Comparison of ENCODE assay signal across 25 cellular contexts in the genomic region with DNA sequence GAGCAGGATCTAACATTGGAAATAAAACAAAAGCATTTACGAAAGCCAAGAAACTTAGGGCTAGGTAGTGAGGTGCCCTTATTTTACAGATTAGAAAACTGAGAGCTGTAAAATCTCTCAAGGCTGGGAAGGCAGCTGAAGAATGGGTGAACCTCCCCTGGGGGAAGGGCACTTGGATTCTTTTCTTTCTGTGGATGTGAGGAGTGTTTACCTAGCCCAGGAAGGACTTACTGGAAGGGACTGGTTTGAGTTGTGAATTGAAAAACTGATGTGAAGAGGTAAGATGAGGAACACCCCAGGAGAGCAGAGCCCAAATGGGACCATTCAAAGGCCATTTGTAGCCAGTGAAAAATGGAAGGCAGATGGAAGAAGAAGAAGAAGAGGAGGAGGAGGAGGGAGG.
"Had no signal": no experiment of that assay in that cellular context is flagged by ENCODE, and none has a peak within 500 bp of the region (broad histone marks: within the 10 kb centered on the region; RNA-seq: fewer than 3 reads in every experiment).

No MANE protein-coding gene starts in this region.

- H3K27me3 ChIP-seq: colonic mucosa, hepatocyte, right lobe of liver, tibial artery, upper lobe of left lung, uterus had no signal

- H3K9me3 Mint-ChIP-seq: stimulated activated effector memory CD8-positive, alpha-beta T cell treated with anti-CD3 and anti-CD28 coated beads, Interleukin-12 subunit alpha, Interleukin-12 subunit beta, amount 100 ng/mL, for 72 hours had no signal

- H3K4me2 ChIP-seq: hepatocyte had no signal

- H3K4me3 ChIP-seq: colonic mucosa, hepatocyte, prostate gland, right lobe of liver, tibial artery, upper lobe of left lung, uterus had no signal

- H3K9me3 ChIP-seq: colonic mucosa, prostate gland, right lobe of liver, tibial artery, upper lobe of left lung, uterus had no signal

- H2AFZ ChIP-seq: hepatocyte, parathyroid adenoma had no signal

- H3K36me3 Mint-ChIP-seq: memory B cell; mesothelial cell of epicardium; natural killer cell; stimulated activated effector memory CD8-positive, alpha-beta T cell treated with anti-CD3 and anti-CD28 coated beads, Interleukin-12 subunit alpha, Interleukin-12 subunit beta, amount 100 ng/mL, for 72 hours had no signal

- H3K9ac ChIP-seq: parathyroid adenoma had no signal

- DNase-seq: colonic mucosa; dermis blood vessel endothelial cell; effector CD4-positive, alpha-beta T cell; endodermal cell; erythroblast; foreskin melanocyte; head of caudate nucleus; kidney glomerular epithelial cell; natural killer cell; occipital lobe; retina; right lobe of liver; stimulated activated CD4-positive, alpha-beta T cell treated with anti-CD3 and anti-CD28 coated beads, Interleukin-4, amount 100 ng/mL, for 1 hour; stimulated activated CD8-positive, alpha-beta memory T cell treated with anti-CD3 and anti-CD28 coated beads, Interleukin-4, amount 100 ng/mL, for 48 hours; stimulated activated naive CD8-positive, alpha-beta T cell treated with anti-CD3 and anti-CD28 coated beads, Interleukin-15, Interleukin-2, amounts not matched to agents 100 U/mL and 50 U/mL, for 24 hours; tibial artery; upper lobe of left lung; uterus had no signal

- H3K4me1 Mint-ChIP-seq: memory B cell; natural killer cell; neural crest cell; stimulated activated effector memory CD8-positive, alpha-beta T cell treated with anti-CD3 and anti-CD28 coated beads, Interleukin-12 subunit alpha, Interleukin-12 subunit beta, amount 100 ng/mL, for 72 hours had no signal

- H3K27ac ChIP-seq: colonic mucosa, hepatocyte, parathyroid adenoma, prostate gland, right lobe of liver, tibial artery, upper lobe of left lung, uterus had no signal

- H3K4me1 ChIP-seq: colonic mucosa, prostate gland, tibial artery, upper lobe of left lung, uterus had no signal

- H3K27ac Mint-ChIP-seq: endodermal cell; memory B cell; mesothelial cell of epicardium; natural killer cell; stimulated activated effector memory CD8-positive, alpha-beta T cell treated with anti-CD3 and anti-CD28 coated beads, Interleukin-12 subunit alpha, Interleukin-12 subunit beta, amount 100 ng/mL, for 72 hours had no signal

- H3K4me3 Mint-ChIP-seq: endodermal cell; memory B cell; mesothelial cell of epicardium; natural killer cell; neural crest cell; stimulated activated effector memory CD8-positive, alpha-beta T cell treated with anti-CD3 and anti-CD28 coated beads, Interleukin-12 subunit alpha, Interleukin-12 subunit beta, amount 100 ng/mL, for 72 hours had no signal

- H3K79me2 ChIP-seq: hepatocyte, parathyroid adenoma had no signal

- H3K36me3 ChIP-seq: colonic mucosa, prostate gland, right lobe of liver, tibial artery, upper lobe of left lung, uterus had no signal
